12 cellular contexts compared by ENCODE assay signal in genomic region chr2:223612501-223612900, GRCh38. TPM values are rescaled to one million over a fixed set of nuclear protein-coding genes. Genes with fewer than 3 reads are reported as not detected.
DNase-seq lines count a peak whose midpoint lies in the region; ATAC-seq and TF ChIP-seq lines count a peak whose summit lies in the region.
"Had no signal": no experiment of that assay in that cellular context is flagged by ENCODE, and none has a peak within 500 bp of the region (broad histone marks: within the 10 kb centered on the region; RNA-seq: fewer than 3 reads in every experiment).

No MANE protein-coding gene starts in this region.

- WGBS in hepatocyte (ENCODE audit: low lambda C conversion rate, missing lambda C conversion rate) = 70% methylated on average over 5 of the region's 5 CpGs

- peak overlapping the region; percentile 72 for H3K4me2 ChIP-seq in hepatocyte

- peak overlapping the region; percentile 69 for H3K27ac Mint-ChIP-seq in MCF 10A (ENCODE audit: low read depth, unreplicated experiment)
- H3K27ac Mint-ChIP-seq in stimulated activated effector memory CD8-positive, alpha-beta T cell treated with anti-CD3 and anti-CD28 coated beads, Interleukin-12 subunit alpha, Interleukin-12 subunit beta, amount 100 ng/mL, for 72 hours = no peak overlapping the region
- no peak overlapping the region for H3K27ac Mint-ChIP-seq in stimulated activated naive CD8-positive, alpha-beta T cell treated with anti-CD3 and anti-CD28 coated beads, Interleukin-15, amount 100 ng/mL, for 72 hours
- H3K27ac Mint-ChIP-seq: activated naive CD4-positive, alpha-beta T cell treated with anti-CD3 and anti-CD28 coated beads for 36 hours; T-helper 2 cell treated with Interferon-gamma antibody and Interleukin-4, amounts not matched to agents 5 μg/mL and 100 μg/mL, for 36 hours had no signal

- TF ChIP-seq CTCF in MCF 10A (IDR thresholded peaks at IDR 0.05; ENCODE audit: unreplicated experiment) (no peak), hepatocyte (IDR thresholded peaks at IDR 0.05; ENCODE audit: poor library complexity) (no peak)

- CTCF ChIA-PET in MCF 10A (lab: Yijun Ruan, JAX) = interaction anchor here (0.7 kb wide), 1 partner anchor 415 kb away, joined by 4 read pairs; no protein-coding TSS in a partner anchor

- H3K79me2 ChIP-seq in hepatocyte = no peaks in the 10 kb centered on the region

- H3K4me1 ChIP-seq in HAP-1 = peaks cover 26% of the 10 kb centered on the region
- H3K4me1 ChIP-seq in hepatocyte (ENCODE audit: insufficient read depth) = no peaks in the 10 kb centered on the region

- ATAC-seq in GM18517 (IDR thresholded peaks at IDR 0.05; ENCODE audit: unreplicated experiment) = no peak
- no peak for ATAC-seq in stimulated activated effector memory CD8-positive, alpha-beta T cell treated with anti-CD3 and anti-CD28 coated beads, Interleukin-12 subunit alpha, Interleukin-12 subunit beta, amount 100 ng/mL, for 72 hours
- ATAC-seq in GM19035 (IDR thresholded peaks at IDR 0.05; ENCODE audit: unreplicated experiment) = no peak
- no peak for ATAC-seq in stimulated activated naive CD8-positive, alpha-beta T cell treated with anti-CD3 and anti-CD28 coated beads, Interleukin-15, amount 100 ng/mL, for 72 hours

- H2AFZ ChIP-seq in hepatocyte = peak overlapping the region; percentile 13

- no peaks in the 10 kb centered on the region for H3K4me1 Mint-ChIP-seq in MCF 10A (ENCODE audit: insufficient read depth, unreplicated experiment)
- no peaks in the 10 kb centered on the region for H3K4me1 Mint-ChIP-seq in stimulated activated effector memory CD8-positive, alpha-beta T cell treated with anti-CD3 and anti-CD28 coated beads, Interleukin-12 subunit alpha, Interleukin-12 subunit beta, amount 100 ng/mL, for 72 hours
- no peaks in the 10 kb centered on the region for H3K4me1 Mint-ChIP-seq in stimulated activated naive CD8-positive, alpha-beta T cell treated with anti-CD3 and anti-CD28 coated beads, Interleukin-15, amount 100 ng/mL, for 72 hours

- H4K20me1 ChIP-seq in hepatocyte (ENCODE audit: insufficient read depth, poor library complexity, severe bottlenecking) = no peaks in the 10 kb centered on the region

- H3K4me3 Mint-ChIP-seq in MCF 10A (ENCODE audit: unreplicated experiment) = peak overlapping the region; percentile 66
- no peak overlapping the region for H3K4me3 Mint-ChIP-seq in stimulated activated effector memory CD8-positive, alpha-beta T cell treated with anti-CD3 and anti-CD28 coated beads, Interleukin-12 subunit alpha, Interleukin-12 subunit beta, amount 100 ng/mL, for 72 hours
- H3K4me3 Mint-ChIP-seq in stimulated activated naive CD8-positive, alpha-beta T cell treated with anti-CD3 and anti-CD28 coated beads, Interleukin-15, amount 100 ng/mL, for 72 hours = no peak overlapping the region
- H3K4me3 Mint-ChIP-seq: activated naive CD4-positive, alpha-beta T cell treated with anti-CD3 and anti-CD28 coated beads for 36 hours; T-helper 2 cell treated with Interferon-gamma antibody and Interleukin-4, amounts not matched to agents 5 μg/mL and 100 μg/mL, for 36 hours had no signal

- DNase-seq in HAP-1 (ENCODE audit: low spot score in 2 of 2) = no peak
- no peak for DNase-seq in MCF 10A (ENCODE audit: unreplicated experiment)
- DNase-seq in hepatocyte (ENCODE audit: low spot score) = no peak
- no peak for DNase-seq in skeletal muscle cell (ENCODE audit: low read depth)
- no peak for DNase-seq in stimulated activated effector memory CD8-positive, alpha-beta T cell treated with anti-CD3 and anti-CD28 coated beads, Interleukin-12 subunit alpha, Interleukin-12 subunit beta, amount 100 ng/mL, for 72 hours (ENCODE audit: low spot score in 2 of 2)
- DNase-seq in stimulated activated naive CD8-positive, alpha-beta T cell treated with anti-CD3 and anti-CD28 coated beads, Interleukin-15, amount 100 ng/mL, for 72 hours = no peak
- DNase-seq: activated naive CD4-positive, alpha-beta T cell treated with anti-CD3 and anti-CD28 coated beads for 36 hours; NCI-H524 treated with DMSO at 0.1 percent for 48 hours; stimulated activated naive CD4-positive, alpha-beta T cell treated with Interleukin-2 at 50 U/mL for 16 hours had no signal

- in situ Hi-C loops in HAP-1 (cut with MboI; ENCODE audit: low sequenced_read_pairs) = no loop called here

- POLR2A ChIA-PET in MCF 10A (lab: Yijun Ruan, JAX) = no interaction called here

- H3K9me2 ChIP-seq in hepatocyte (replicated peaks; ENCODE audit: insufficient read depth) = no peaks in the 10 kb centered on the region

- H3K4me3 ChIP-seq in HAP-1 (peak overlapping the region; percentile 19), hepatocyte (no peak overlapping the region), skeletal muscle cell (ENCODE audit: low read depth, low read length) (peak overlapping the region; percentile 37)

- intact Hi-C loops in MCF 10A (cut with micrococcal nuclease) = loop anchor here (2.0 to 5.0 kb wide), 2 partner anchors 154 to 250 kb away; no protein-coding TSS in a partner anchor

- H3K36me3 ChIP-seq in HAP-1 (replicated peaks) (no peaks in the 10 kb centered on the region), hepatocyte (replicated peaks; ENCODE audit: insufficient read depth, low read depth) (no peaks in the 10 kb centered on the region)

- no peaks in the 10 kb centered on the region for H3K27me3 Mint-ChIP-seq in MCF 10A (ENCODE audit: insufficient read depth, unreplicated experiment)
- peaks cover 46% of the 10 kb centered on the region for H3K27me3 Mint-ChIP-seq in stimulated activated naive CD8-positive, alpha-beta T cell treated with anti-CD3 and anti-CD28 coated beads, Interleukin-15, amount 100 ng/mL, for 72 hours

- H3K27me3 ChIP-seq in HAP-1 (ENCODE audit: low read depth) = no peaks in the 10 kb centered on the region
- no peaks in the 10 kb centered on the region for H3K27me3 ChIP-seq in hepatocyte

- BruUV-seq in MCF 10A (replicated peaks; lab: Mats Ljungman, UMichigan) = no TSS peak

- peaks cover 4% of the 10 kb centered on the region for H3K9me3 ChIP-seq in HAP-1
- H3K9me3 ChIP-seq in hepatocyte (ENCODE audit: low read depth) = no peaks in the 10 kb centered on the region

- no peaks in the 10 kb centered on the region for H3K36me3 Mint-ChIP-seq in MCF 10A (ENCODE audit: insufficient read depth, unreplicated experiment)
- no peaks in the 10 kb centered on the region for H3K36me3 Mint-ChIP-seq in stimulated activated effector memory CD8-positive, alpha-beta T cell treated with anti-CD3 and anti-CD28 coated beads, Interleukin-12 subunit alpha, Interleukin-12 subunit beta, amount 100 ng/mL, for 72 hours

- H3K27ac ChIP-seq in hepatocyte = peak overlapping the region; percentile 68

- H3K9me3 Mint-ChIP-seq in MCF 10A (ENCODE audit: unreplicated experiment) = no peaks in the 10 kb centered on the region
- H3K9me3 Mint-ChIP-seq in stimulated activated effector memory CD8-positive, alpha-beta T cell treated with anti-CD3 and anti-CD28 coated beads, Interleukin-12 subunit alpha, Interleukin-12 subunit beta, amount 100 ng/mL, for 72 hours = no peaks in the 10 kb centered on the region
- no peaks in the 10 kb centered on the region for H3K9me3 Mint-ChIP-seq in stimulated activated naive CD8-positive, alpha-beta T cell treated with anti-CD3 and anti-CD28 coated beads, Interleukin-15, amount 100 ng/mL, for 72 hours
- H3K9me3 Mint-ChIP-seq: activated naive CD4-positive, alpha-beta T cell treated with anti-CD3 and anti-CD28 coated beads for 36 hours; T-helper 2 cell treated with Interferon-gamma antibody and Interleukin-4, amounts not matched to agents 5 μg/mL and 100 μg/mL, for 36 hours had no signal

RNA-seq across cellular contexts. Expression of gene SCG2, which starts 10.3 kb away (rescaled TPM):
- 0.52 and 0.84 TPM in 2 replicates for total RNA-seq in MCF 10A (2022)
- total RNA-seq in hepatocyte = 14.0 and 14.2 TPM in 2 replicates
- 21.8 and 23.0 TPM in 2 replicates for polyA plus RNA-seq in hepatocyte
- total RNA-seq: activated naive CD4-positive, alpha-beta T cell treated with anti-CD3 and anti-CD28 coated beads for 36 hours had no signal
